17 cellular contexts compared by ENCODE assay signal in genomic region chr11:87219266-87219665, GRCh38.
A peak's percentile ranks its signal among the peaks of the same experiment; 100 is the strongest.
DNase-seq lines count a peak whose midpoint lies in the region; ATAC-seq and TF ChIP-seq lines count a peak whose summit lies in the region.
"Had no signal": no experiment of that assay in that cellular context is flagged by ENCODE, and none has a peak within 500 bp of the region (broad histone marks: within the 10 kb centered on the region; RNA-seq: fewer than 3 reads in every experiment).

No MANE protein-coding gene starts in this region.

- no peaks in the 10 kb centered on the region for H3K27me3 Mint-ChIP-seq in naive thymus-derived CD4-positive, alpha-beta T cell
- H3K27me3 Mint-ChIP-seq in Calu3 (ENCODE audit: unreplicated experiment), result no peaks in the 10 kb centered on the region
- H3K27me3 Mint-ChIP-seq: activated naive CD8-positive, alpha-beta T cell treated with anti-CD3 and anti-CD28 coated beads, Interleukin-2, amount 10 ng/mL, durations not matched to agents 7 days and 5 days; progenitor cell of endocrine pancreas had no signal

- no peak overlapping the region for H3K4me3 Mint-ChIP-seq in naive thymus-derived CD4-positive, alpha-beta T cell
- no peak overlapping the region for H3K4me3 Mint-ChIP-seq in Calu3 (ENCODE audit: low read depth, unreplicated experiment)
- H3K4me3 Mint-ChIP-seq: activated naive CD8-positive, alpha-beta T cell treated with anti-CD3 and anti-CD28 coated beads, Interleukin-2, amount 10 ng/mL, durations not matched to agents 7 days and 5 days had no signal

- H3K4me1 Mint-ChIP-seq in naive thymus-derived CD4-positive, alpha-beta T cell, result peaks cover 0 to 5% (median 0%) of the 10 kb centered on the region in 7 donors
- H3K4me1 Mint-ChIP-seq in Calu3 (ENCODE audit: low read depth, unreplicated experiment), result no peaks in the 10 kb centered on the region

- no peaks in the 10 kb centered on the region for H4K20me1 ChIP-seq in OCI-LY3 (ENCODE audit: insufficient read depth, low read length)

- POLR2A ChIA-PET in naive thymus-derived CD4-positive, alpha-beta T cell (lab: Charles Lee), result no interaction called here

- ATAC-seq in GM19463 (IDR thresholded peaks at IDR 0.05; ENCODE audit: unreplicated experiment), result peak; percentile 94
- ATAC-seq in naive thymus-derived CD4-positive, alpha-beta T cell, result peak; percentile 60
- no peak for ATAC-seq in GM21723 (IDR thresholded peaks at IDR 0.05; ENCODE audit: unreplicated experiment)
- ATAC-seq: Panc1 had no signal

- H3K27ac Mint-ChIP-seq in naive thymus-derived CD4-positive, alpha-beta T cell, result peak overlapping the region in 1 of 9 donors; percentile 11
- H3K27ac Mint-ChIP-seq in Calu3 (ENCODE audit: unreplicated experiment), result no peak overlapping the region
- H3K27ac Mint-ChIP-seq: activated naive CD8-positive, alpha-beta T cell treated with anti-CD3 and anti-CD28 coated beads, Interleukin-2, amount 10 ng/mL, durations not matched to agents 7 days and 5 days; progenitor cell of endocrine pancreas had no signal

- peak overlapping the region; percentile 74 for H3K4me2 ChIP-seq in OCI-LY3 (ENCODE audit: low read length)

- peaks cover 0 to 12% (median 10%) of the 10 kb centered on the region in 5 donors for H3K36me3 Mint-ChIP-seq in naive thymus-derived CD4-positive, alpha-beta T cell
- no peaks in the 10 kb centered on the region for H3K36me3 Mint-ChIP-seq in Calu3 (ENCODE audit: insufficient read depth, unreplicated experiment)

- no peak overlapping the region for H2AFZ ChIP-seq in OCI-LY3 (ENCODE audit: low read depth, low read length)

- H3K9ac ChIP-seq in OCI-LY3 (ENCODE audit: low read length), result peak overlapping the region; percentile 89

- DNase-seq in GM10266 (ENCODE audit: extremely low spot score) (peak; percentile 4), SKM-1 treated with dmso at 0.1 percent for 144 hours (lab: John Stamatoyannopoulos, UW; ENCODE audit: unreplicated experiment) (no peak), caudate nucleus (lab: John Stamatoyannopoulos, UW) (no peak), Calu3 (no peak)
- no peak for DNase-seq in naive thymus-derived CD4-positive, alpha-beta T cell
- DNase-seq: activated CD8-positive, alpha-beta memory T cell treated with anti-CD3 and anti-CD28 coated beads, Interleukin-2, amount 50 U/mL, for 48 hours; activated naive CD8-positive, alpha-beta T cell treated with anti-CD3 and anti-CD28 coated beads, Interleukin-2, amount 10 ng/mL, durations not matched to agents 7 days and 5 days; DMS153; glutamatergic neuron; Kasumi-1; kidney glomerular epithelial cell had no signal

- H3K4me1 ChIP-seq in OCI-LY3 (ENCODE audit: low read length), result peaks cover 83% of the 10 kb centered on the region
- no peaks in the 10 kb centered on the region for H3K4me1 ChIP-seq in naive thymus-derived CD4-positive, alpha-beta T cell (ENCODE audit: control insufficient read depth in 2 of 2, insufficient read depth in 2 of 2, low read length in 2 of 2)

- intact Hi-C loops in naive thymus-derived CD4-positive, alpha-beta T cell (cut with micrococcal nuclease), result no loop called here
- intact Hi-C loops in Calu3 (cut with micrococcal nuclease; ENCODE audit: unreplicated experiment), result no loop called here

- no peaks in the 10 kb centered on the region for H3K27me3 ChIP-seq in OCI-LY3 (ENCODE audit: low read depth, low read length)
- H3K27me3 ChIP-seq in naive thymus-derived CD4-positive, alpha-beta T cell (ENCODE audit: control insufficient read depth in 2 of 2, insufficient read depth in 2 of 2, low read length in 2 of 2), result no peaks in the 10 kb centered on the region

- H3K9me3 ChIP-seq in OCI-LY3 (ENCODE audit: insufficient read depth, low read length), result peaks cover 6% of the 10 kb centered on the region; the same call in 1 of the 2 replicates
- H3K9me3 ChIP-seq in naive thymus-derived CD4-positive, alpha-beta T cell (ENCODE audit: control insufficient read depth in 2 of 3, low read length in 3 of 3), result no peaks in the 10 kb centered on the region

- no TSS peak for BruUV-seq in Calu3 (replicated peaks; lab: Mats Ljungman, UMichigan)

- peak overlapping the region; percentile 53 for H3K4me3 ChIP-seq in OCI-LY3 (ENCODE audit: low read length)
- no peak overlapping the region for H3K4me3 ChIP-seq in naive thymus-derived CD4-positive, alpha-beta T cell (ENCODE audit: low read length)

- peaks cover 0 to 7% (median 0%) of the 10 kb centered on the region in 11 donors for H3K9me3 Mint-ChIP-seq in naive thymus-derived CD4-positive, alpha-beta T cell
- no peaks in the 10 kb centered on the region for H3K9me3 Mint-ChIP-seq in Calu3 (ENCODE audit: low read depth, unreplicated experiment)

- peaks cover 27% of the 10 kb centered on the region for H3K36me3 ChIP-seq in OCI-LY3 (replicated peaks; ENCODE audit: low read depth, low read length)
- no peaks in the 10 kb centered on the region for H3K36me3 ChIP-seq in naive thymus-derived CD4-positive, alpha-beta T cell (ENCODE audit: control insufficient read depth in 2 of 3, insufficient read depth in 3 of 3, low read length in 3 of 3)

- peaks cover 33% of the 10 kb centered on the region for H3K79me2 ChIP-seq in OCI-LY3 (ENCODE audit: low read length)

- peak overlapping the region; percentile 97 for H3K27ac ChIP-seq in OCI-LY3 (ENCODE audit: low read length)
- no peak overlapping the region for H3K27ac ChIP-seq in naive thymus-derived CD4-positive, alpha-beta T cell (ENCODE audit: low read depth, low read length)
- no peak overlapping the region for H3K27ac ChIP-seq in caudate nucleus (ENCODE audit: low read depth, low read length)
- H3K27ac ChIP-seq: VCaP had no signal

- CTCF ChIA-PET in naive thymus-derived CD4-positive, alpha-beta T cell (lab: Charles Lee), result no interaction called here
- CTCF ChIA-PET in Calu3 (lab: Charles Lee), result no interaction called here

- TF ChIP-seq CTCF in GM10266 (IDR thresholded peaks at IDR 0.05; ENCODE audit: control insufficient read depth, insufficient read depth, low read depth, missing control alignments), result no peak
- TF ChIP-seq CTCF in OCI-LY3 (IDR thresholded peaks at IDR 0.05; ENCODE audit: low read depth, low read length), result no peak
- no peak for TF ChIP-seq CTCF in Calu3 (IDR thresholded peaks at IDR 0.05; ENCODE audit: unreplicated experiment)
